ENCODE assay signal across 8 cellular contexts in the genomic region with DNA sequence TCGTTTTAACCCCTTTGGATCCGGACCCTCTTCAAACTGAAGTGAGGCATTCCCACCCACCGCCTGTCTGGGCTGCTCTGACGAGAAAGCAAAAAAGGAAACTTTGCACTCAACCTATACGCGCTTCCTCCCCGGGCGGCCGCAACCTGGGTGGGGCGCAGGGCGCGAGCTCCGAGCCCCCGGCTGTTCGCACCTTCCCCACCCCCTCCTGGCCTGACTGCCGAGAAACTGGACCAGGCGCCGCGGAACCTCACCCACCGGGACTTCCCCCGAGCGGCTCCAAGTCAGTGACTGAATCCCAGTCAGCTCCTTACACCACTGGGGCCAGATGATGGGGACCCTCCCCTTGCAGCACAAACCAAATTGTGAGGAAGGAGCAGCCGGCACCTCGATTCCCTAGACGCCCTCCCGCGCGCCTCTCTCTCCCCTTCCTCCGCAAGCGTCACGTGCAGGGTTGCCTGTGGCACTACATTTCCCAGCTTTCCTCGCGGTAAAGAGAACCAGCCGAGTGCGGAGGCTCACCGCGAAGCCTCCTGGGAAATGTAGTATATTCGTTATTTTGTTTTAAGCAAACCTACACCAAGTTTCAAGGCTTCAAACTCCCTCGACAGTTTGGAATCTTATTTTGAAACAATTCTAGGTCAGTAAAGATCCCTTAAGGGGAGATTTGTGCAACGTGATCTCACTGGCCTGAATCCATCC. TPM values are rescaled to one million over a fixed set of nuclear protein-coding genes. Genes with fewer than 3 reads are reported as not detected.
DNase-seq lines count a peak whose midpoint lies in the region; ATAC-seq, FAIRE-seq and TF ChIP-seq lines count a peak whose summit lies in the region.

A gene with protein sequence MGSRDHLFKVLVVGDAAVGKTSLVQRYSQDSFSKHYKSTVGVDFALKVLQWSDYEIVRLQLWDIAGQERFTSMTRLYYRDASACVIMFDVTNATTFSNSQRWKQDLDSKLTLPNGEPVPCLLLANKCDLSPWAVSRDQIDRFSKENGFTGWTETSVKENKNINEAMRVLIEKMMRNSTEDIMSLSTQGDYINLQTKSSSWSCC (minus strand): TSS at position 468 of the 702 bp plus-strand sequence. CDS start 526 bp downstream, outside the sequence.

- FAIRE-seq in GM12892 (lab: Jason Lieb, UNC): peak; percentile 87

- H3K4me1 ChIP-seq in psoas muscle (peaks cover 15% of the 10 kb centered on the region), urinary bladder (ENCODE audit: insufficient read depth) (no peaks in the 10 kb centered on the region)

- H3K36me3 ChIP-seq in psoas muscle (ENCODE audit: insufficient read depth in 1 of 2, low read depth in 1 of 2): peaks cover 0 to 13% of the 10 kb centered on the region in 2 donors
- no peaks in the 10 kb centered on the region for H3K36me3 ChIP-seq in urinary bladder (ENCODE audit: insufficient read depth)

- peak; percentile 76 for ATAC-seq in HG02840 (IDR thresholded peaks at IDR 0.05; ENCODE audit: low FRiP score, unreplicated experiment)
- ATAC-seq in T-helper 17 cell: peak; percentile 90
- ATAC-seq in left ventricle myocardium superior: peak; percentile 98
- peak; percentile 94 to 99 (median 96) for ATAC-seq in psoas muscle

- H3K27me3 Mint-ChIP-seq in T-helper 17 cell: no peaks in the 10 kb centered on the region

- H3K9me3 ChIP-seq in T-helper 17 cell (ENCODE audit: control insufficient read depth, low read length, poor library complexity, severe bottlenecking) (no peaks in the 10 kb centered on the region), psoas muscle (no peaks in the 10 kb centered on the region)

- H3K36me3 Mint-ChIP-seq in T-helper 17 cell (ENCODE audit: low read depth): peaks cover 2% of the 10 kb centered on the region

- H3K4me1 Mint-ChIP-seq in T-helper 17 cell: peaks cover 45% of the 10 kb centered on the region

- H3K27ac Mint-ChIP-seq in T-helper 17 cell: peak within 1 kb of the TSS; percentile 97

- 0 to 1% (median 0%) methylated on average over 33 to 40 of the region's 40 CpGs for WGBS in psoas muscle, 3 donors
- under 1% methylated on average over 40 of the region's 40 CpGs for WGBS in urinary bladder

- H3K4me3 ChIP-seq in psoas muscle (peak within 1 kb of the TSS; percentile 83), urinary bladder (ENCODE audit: low read depth, low read length) (peak within 1 kb of the TSS; percentile 60)

- H3K27ac ChIP-seq in psoas muscle (peak within 1 kb of the TSS; percentile 60), urinary bladder (ENCODE audit: low read depth) (no peak within 1 kb of the TSS)

- DNase-seq in GM12892 (ENCODE audit: insufficient read length) (peak; percentile 62), NCI-H1436 treated with DMSO at 0.1 percent for 48 hours (lab: John Stamatoyannopoulos, UW) (peak; percentile 37), T-helper 17 cell (peak; percentile 70 to 75 (median 71)), amniotic epithelial cell (ENCODE audit: low read depth) (peak; percentile 73), left ventricle myocardium superior (peak; percentile 85), psoas muscle (peak; percentile 80 to 89)

- H3K27me3 ChIP-seq in psoas muscle (ENCODE audit: insufficient read depth in 3 of 3, low read length in 2 of 3): no peaks in the 10 kb centered on the region

- TF ChIP-seq POLR2A in GM12892 (IDR thresholded peaks at IDR 0.05; ENCODE audit: low read depth, low read length): peak; percentile 49; the same call in 1 of the 2 replicates

- intact Hi-C loops in left ventricle myocardium superior (cut with micrococcal nuclease) (no loop called here), psoas muscle (cut with DNase I) (no loop called here)

- TF ChIP-seq CTCF in psoas muscle (IDR thresholded peaks at IDR 0.05): no peak

- H3K4me3 Mint-ChIP-seq in T-helper 17 cell: peak within 1 kb of the TSS; percentile 99

RNA-seq across cellular contexts. Expression of the gene that starts here (rescaled TPM):
- 14.0 TPM for polyA plus RNA-seq in GM12892 (2012; ENCODE audit: missing spikeins)
- total RNA-seq in T-helper 17 cell (10 to 100 TPM; 30.5 to 38.2 TPM), left ventricle myocardium superior (14.5 TPM), psoas muscle (1 to 10 TPM; 5.9 to 8.3 (median 6.4) TPM), urinary bladder (5.1 TPM)
- polyA plus RNA-seq in psoas muscle (10 to 100 TPM in 1 of 3 donors, 1 to 10 TPM in 2; 5.3 to 20.5 (median 5.5) TPM), urinary bladder (24.1 TPM)
